21 cellular contexts compared by ENCODE assay signal in the genomic region with DNA sequence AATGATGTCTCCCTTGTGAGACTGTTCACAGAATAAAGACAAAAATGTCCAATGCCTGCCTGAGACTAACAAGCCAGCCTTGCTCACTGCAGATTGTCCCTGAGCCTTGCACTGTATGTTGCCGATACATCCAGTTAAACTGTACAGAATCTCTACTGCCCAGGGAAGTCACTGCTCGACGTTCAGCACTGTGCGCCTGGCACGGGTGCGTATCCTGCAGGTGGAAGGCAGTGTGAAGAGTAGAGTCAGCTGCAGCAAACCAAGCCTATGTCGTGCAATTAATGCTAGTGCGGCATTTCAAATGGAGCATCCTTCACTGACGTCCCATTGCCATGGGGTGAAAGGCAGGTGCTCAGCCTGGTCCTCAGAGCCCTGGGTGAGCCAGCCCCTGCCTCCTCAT.
DNase-seq lines count a peak whose midpoint lies in the region; ATAC-seq and TF ChIP-seq lines count a peak whose summit lies in the region.
"Had no signal": no experiment of that assay in that cellular context is flagged by ENCODE, and none has a peak within 500 bp of the region (broad histone marks: within the 10 kb centered on the region; RNA-seq: fewer than 3 reads in every experiment).

No MANE protein-coding gene starts in this region.

- H3K4me1 Mint-ChIP-seq in activated CD4-positive, alpha-beta memory T cell treated with anti-CD3 and anti-CD28 coated beads, Interleukin-2, amount 10 ng/mL, durations not matched to agents 7 days and 5 days = no peaks in the 10 kb centered on the region
- H3K4me1 Mint-ChIP-seq: CD4-positive, CD25-positive, alpha-beta regulatory T cell had no signal

- H3K36me3 Mint-ChIP-seq in activated CD4-positive, alpha-beta memory T cell treated with anti-CD3 and anti-CD28 coated beads, Interleukin-2, amount 10 ng/mL, durations not matched to agents 7 days and 5 days (ENCODE audit: low read depth) = no peaks in the 10 kb centered on the region
- H3K36me3 Mint-ChIP-seq: CD4-positive, CD25-positive, alpha-beta regulatory T cell had no signal

- peaks cover 6% of the 10 kb centered on the region; the same call in 1 of the 2 replicates for H3K36me3 ChIP-seq in KMS-11 (ENCODE audit: insufficient read depth)
- no peaks in the 10 kb centered on the region for H3K36me3 ChIP-seq in neuronal stem cell (replicated peaks in 1 of 2; ENCODE audit: control insufficient read depth in 2 of 2, insufficient read depth in 2 of 2, low read length in 2 of 2)
- H3K36me3 ChIP-seq in stomach = no peaks in the 10 kb centered on the region
- H3K36me3 ChIP-seq: BLaER1, HAP-1, Peyer's patch had no signal

- no peaks in the 10 kb centered on the region for H3K9me3 ChIP-seq in neuronal stem cell (replicated peaks in 1 of 2; ENCODE audit: control insufficient read depth in 2 of 2, insufficient read depth in 1 of 2, low read depth in 1 of 2, low read length in 2 of 2)
- H3K9me3 ChIP-seq in stomach = no peaks in the 10 kb centered on the region
- H3K9me3 ChIP-seq: BLaER1, HAP-1, Peyer's patch had no signal

- intact Hi-C loops in stomach (cut with DNase I; ENCODE audit: low total_unique reads) = no loop called here

- H2AFZ ChIP-seq in KMS-11 (ENCODE audit: low read depth) = no peak overlapping the region
- H2AFZ ChIP-seq in neuronal stem cell (ENCODE audit: low read length) = no peak overlapping the region

- no CpG with 5 or more reads among the region's 9 CpGs for WGBS in neuronal stem cell (ENCODE audit: extremely low coverage in 2 of 2, insufficient read length in 2 of 2, insufficient replicate concordance in 1 of 2), 2 donors
- 79 to 92% (median 84%) methylated on average over 9 of the region's 9 CpGs for WGBS in stomach, 5 donors

- POLR2A ChIA-PET in activated CD4-positive, alpha-beta memory T cell treated with anti-CD3 and anti-CD28 coated beads, Interleukin-2, amount 10 ng/mL, durations not matched to agents 7 days and 5 days (lab: Charles Lee) = no interaction called here

- H3K79me1 ChIP-seq in neuronal stem cell (ENCODE audit: low read depth, low read length) = peaks cover 10% of the 10 kb centered on the region

- H3K79me2 ChIP-seq in KMS-11 (ENCODE audit: insufficient read depth, low read depth) = peaks cover 100% of the 10 kb centered on the region

- peaks cover 83% of the 10 kb centered on the region for H4K20me1 ChIP-seq in KMS-11 (ENCODE audit: insufficient read depth)

- H3K4me1 ChIP-seq in KMS-11 (ENCODE audit: low read depth, poor library complexity, severe bottlenecking) (peaks cover 37% of the 10 kb centered on the region), neuronal stem cell (ENCODE audit: control insufficient read depth in 2 of 2, insufficient read depth in 1 of 2, low read depth in 1 of 2, low read length in 2 of 2) (peaks cover 5 to 21% of the 10 kb centered on the region in 2 donors), stomach (peaks cover 70 to 98% (median 81%) of the 10 kb centered on the region in 4 donors), foreskin keratinocyte (peaks cover 8% of the 10 kb centered on the region)
- H3K4me1 ChIP-seq: HAP-1 had no signal

- H4K8ac ChIP-seq in neuronal stem cell (ENCODE audit: low read depth, low read length) = no peak overlapping the region

- ATAC-seq in foreskin keratinocyte = no peak
- ATAC-seq in HG03108 (IDR thresholded peaks at IDR 0.05; ENCODE audit: unreplicated experiment) = no peak
- ATAC-seq: K562 had no signal

- H3K27ac ChIP-seq in KMS-11 = 0 out of 2 replicates have a peak overlapping the region, but pooled peaks have one; percentile 8
- peak overlapping the region in 1 of 2 donors; percentile 17 for H3K27ac ChIP-seq in coronary artery
- no peak overlapping the region for H3K27ac ChIP-seq in neuronal stem cell (replicated peaks; ENCODE audit: low read length)
- H3K27ac ChIP-seq in stomach = peak overlapping the region in 3 of 5 donors; percentile 67 to 92 (median 85)
- H3K27ac ChIP-seq in foreskin keratinocyte = no peak overlapping the region
- H3K27ac ChIP-seq: BLaER1, HL-60, Peyer's patch had no signal

- H4K91ac ChIP-seq in neuronal stem cell (ENCODE audit: low read depth, low read length, poor library complexity) = no peak overlapping the region

- TF ChIP-seq CTCF in KMS-11 (conservative IDR thresholded peaks at IDR 0.05; ENCODE audit: low read depth, low read length) = no peak
- TF ChIP-seq CTCF in coronary artery (IDR thresholded peaks at IDR 0.05) = no peak
- no peak for TF ChIP-seq CTCF in stomach (IDR thresholded peaks at IDR 0.05)
- TF ChIP-seq CTCF in foreskin keratinocyte (conservative IDR thresholded peaks at IDR 0.05) = no peak

- TF ChIP-seq POLR2A in stomach (IDR thresholded peaks at IDR 0.05) = no peak

- no peak overlapping the region for H3K14ac ChIP-seq in neuronal stem cell (ENCODE audit: low read length)

- H3K4me3 ChIP-seq in KMS-11 (IDR thresholded peaks at IDR 0.05; ENCODE audit: insufficient read depth, low read depth, low read length) = no peak overlapping the region
- H3K4me3 ChIP-seq in coronary artery = no peak overlapping the region
- H3K4me3 ChIP-seq in neuronal stem cell (ENCODE audit: low read length in 2 of 2) = no peak overlapping the region
- H3K4me3 ChIP-seq in stomach = no peak overlapping the region
- H3K4me3 ChIP-seq: BLaER1, HAP-1, K562, Peyer's patch had no signal

- H2BK12ac ChIP-seq in neuronal stem cell (ENCODE audit: low read length) = no peak overlapping the region

- H2BK15ac ChIP-seq in neuronal stem cell (ENCODE audit: low read length) = no peak overlapping the region

- no peak overlapping the region for H3K23ac ChIP-seq in neuronal stem cell (ENCODE audit: low read depth, low read length, poor library complexity)

- H3K9me3 Mint-ChIP-seq in activated CD4-positive, alpha-beta memory T cell treated with anti-CD3 and anti-CD28 coated beads, Interleukin-2, amount 10 ng/mL, durations not matched to agents 7 days and 5 days = no peaks in the 10 kb centered on the region
- H3K9me3 Mint-ChIP-seq: CD4-positive, CD25-positive, alpha-beta regulatory T cell; HFFc6 had no signal

- no peak overlapping the region for H2AK5ac ChIP-seq in neuronal stem cell (ENCODE audit: low read depth, low read length)

- TF ChIP-seq EP300 in stomach (IDR thresholded peaks at IDR 0.05) = no peak

- no peaks in the 10 kb centered on the region for H3K27me3 ChIP-seq in KMS-11 (ENCODE audit: insufficient read depth, low read depth)
- H3K27me3 ChIP-seq in neuronal stem cell (ENCODE audit: control insufficient read depth in 3 of 3, insufficient read depth in 3 of 3, low read depth in 1 of 3, low read length in 3 of 3) = no peaks in the 10 kb centered on the region
- no peaks in the 10 kb centered on the region for H3K27me3 ChIP-seq in stomach
- no peaks in the 10 kb centered on the region for H3K27me3 ChIP-seq in foreskin keratinocyte
- H3K27me3 ChIP-seq: BLaER1, Peyer's patch had no signal

- no peak overlapping the region for H3K4me2 ChIP-seq in KMS-11
- no peak overlapping the region for H3K4me2 ChIP-seq in neuronal stem cell (ENCODE audit: insufficient read depth, low read length, poor library complexity, severe bottlenecking)
- H3K4me2 ChIP-seq: BLaER1 had no signal

- no peak overlapping the region for H3K4ac ChIP-seq in neuronal stem cell (ENCODE audit: low read length)

- CTCF ChIA-PET in activated CD4-positive, alpha-beta memory T cell treated with anti-CD3 and anti-CD28 coated beads, Interleukin-2, amount 10 ng/mL, durations not matched to agents 7 days and 5 days (lab: Charles Lee) = no interaction called here

- H3K9ac ChIP-seq in KMS-11 (no peak overlapping the region), neuronal stem cell (ENCODE audit: low read depth, low read length, poor library complexity) (peak overlapping the region; percentile 35)
- H3K9ac ChIP-seq: BLaER1 had no signal

- H3K18ac ChIP-seq in neuronal stem cell (ENCODE audit: low read length) = no peak overlapping the region

- no peak overlapping the region for H2BK120ac ChIP-seq in neuronal stem cell (ENCODE audit: low read depth, low read length)

- DNase-seq in coronary artery (ENCODE audit: low spot score) = peak; percentile 53
- no peak for DNase-seq in neuronal stem cell (ENCODE audit: low spot score)
- DNase-seq in stomach = no peak
- DNase-seq in activated CD4-positive, alpha-beta memory T cell treated with anti-CD3 and anti-CD28 coated beads, Interleukin-2, amount 10 ng/mL, durations not matched to agents 7 days and 5 days = no peak
- no peak for DNase-seq in foreskin keratinocyte
- DNase-seq: CD4-positive, CD25-positive, alpha-beta regulatory T cell; GOT3; HFFc6; NCI-H1694; NCI-H2081; NCI-H226; NCI-H510A; NCI-H69; Peyer's patch; SHP77 treated with DMSO at 0.1 percent for 48 hours had no signal

- no peak overlapping the region for H3K4me3 Mint-ChIP-seq in activated CD4-positive, alpha-beta memory T cell treated with anti-CD3 and anti-CD28 coated beads, Interleukin-2, amount 10 ng/mL, durations not matched to agents 7 days and 5 days
- H3K4me3 Mint-ChIP-seq: CD4-positive, CD25-positive, alpha-beta regulatory T cell; HFFc6 had no signal

- no peak overlapping the region for H3K27ac Mint-ChIP-seq in activated CD4-positive, alpha-beta memory T cell treated with anti-CD3 and anti-CD28 coated beads, Interleukin-2, amount 10 ng/mL, durations not matched to agents 7 days and 5 days
- H3K27ac Mint-ChIP-seq: CD4-positive, CD25-positive, alpha-beta regulatory T cell had no signal

- no peak overlapping the region for H2BK5ac ChIP-seq in neuronal stem cell (ENCODE audit: low read length)

- H3K27me3 Mint-ChIP-seq in activated CD4-positive, alpha-beta memory T cell treated with anti-CD3 and anti-CD28 coated beads, Interleukin-2, amount 10 ng/mL, durations not matched to agents 7 days and 5 days = no peaks in the 10 kb centered on the region
- H3K27me3 Mint-ChIP-seq: CD4-positive, CD25-positive, alpha-beta regulatory T cell had no signal

Comparison
In these comparisons a context has a peak if more than half of its experiments do, and no peak if none do; other contexts are left out.
1. H3K27ac ChIP-seq: peak in KMS-11 (single experiment) and stomach (3 of 5); none in neuronal stem cell (single experiment) and foreskin keratinocyte (single experiment).